26 cellular contexts compared by ENCODE assay signal in genomic region chr17:539766-540165, GRCh38.
"Had no signal": no experiment of that assay in that cellular context is flagged by ENCODE, and none has a peak within 500 bp of the region (broad histone marks: within the 10 kb centered on the region; RNA-seq: fewer than 3 reads in every experiment).

No MANE protein-coding gene starts in this region.

- ATAC-seq: activated T-cell treated with anti-CD3 and anti-CD28 coated beads, Interleukin-2, amount 50 U/mL, for 72 hours had no signal

- H3K4me1 ChIP-seq: Peyer's patch, SJCRH30 had no signal

- H3K36me3 ChIP-seq: SJCRH30 had no signal

- H3K27ac Mint-ChIP-seq: activated B cell treated with CpG ODN at 0.5 μM for 24 hours; activated CD4-positive, alpha-beta memory T cell treated with anti-CD3 and anti-CD28 coated beads for 36 hours; activated CD4-positive, alpha-beta T cell treated with anti-CD3 and anti-CD28 coated beads, Interleukin-2, amount 10 ng/mL, durations not matched to agents 7 days and 5 days; activated naive CD4-positive, alpha-beta T cell treated with anti-CD3 and anti-CD28 coated beads, Interleukin-2, amount 10 ng/mL, durations not matched to agents 7 days and 5 days; activated naive CD8-positive, alpha-beta T cell treated with anti-CD3 and anti-CD28 coated beads for 36 hours; activated T-cell treated with anti-CD3 and anti-CD28 coated beads, Interleukin-2, amount 50 U/mL, for 72 hours; activated T-helper 2 cell treated with anti-CD3 and anti-CD28 coated beads, Interferon-gamma antibody, Interleukin-2, Interleukin-4, amounts not matched to agents 10 μg/mL and 5 μg/mL and 100 μg/mL, durations not matched to agents 14 hours and 24 hours and 36 hours had no signal

- H3K4me2 ChIP-seq: SK-N-SH had no signal

- DNase-seq: activated B cell treated with CpG ODN at 0.5 μM for 24 hours; activated CD4-positive, alpha-beta memory T cell treated with anti-CD3 and anti-CD28 coated beads for 36 hours; activated CD4-positive, alpha-beta T cell treated with anti-CD3 and anti-CD28 coated beads, Interleukin-2, amount 10 ng/mL, durations not matched to agents 7 days and 5 days; activated CD8-positive, alpha-beta memory T cell treated with anti-CD3 and anti-CD28 coated beads, Interleukin-2, amount 50 U/mL, for 4 hours; activated gamma-delta T cell treated with Interleukin-2 at 50 U/mL for 16 hours; activated naive CD4-positive, alpha-beta T cell treated with anti-CD3 and anti-CD28 coated beads, Interleukin-2, amount 10 ng/mL, durations not matched to agents 7 days and 5 days; activated naive CD8-positive, alpha-beta T cell treated with anti-CD3 and anti-CD28 coated beads for 36 hours; activated T-cell treated with anti-CD3 and anti-CD28 coated beads, Interleukin-2, amount 50 U/mL, for 72 hours; brain microvascular endothelial cell; MM.1S; NCI-H1092 treated with DMSO at 0.1 percent for 48 hours; NCI-H1417 treated with DMSO at 0.1 percent for 48 hours; NCI-H1694; NCI-H2029; NCI-H345; NCI-H510A; NCI-H526 treated with DMSO at 0.1 percent for 48 hours; NK-92 treated with Interleukin-12 subunit alpha and Interleukin-12 subunit beta, amount 100 ng/mL, for 24 hours; Peyer's patch; Right ventricle myocardium superior; SJCRH30; SK-N-SH; SW 1271 had no signal

- H3K9me2 ChIP-seq: SK-N-SH had no signal

- H3K4me1 Mint-ChIP-seq: activated B cell treated with CpG ODN at 0.5 μM for 24 hours had no signal

- H3K9me3 Mint-ChIP-seq: activated B cell treated with CpG ODN at 0.5 μM for 24 hours; activated CD4-positive, alpha-beta memory T cell treated with anti-CD3 and anti-CD28 coated beads for 36 hours; activated CD4-positive, alpha-beta T cell treated with anti-CD3 and anti-CD28 coated beads, Interleukin-2, amount 10 ng/mL, durations not matched to agents 7 days and 5 days; activated naive CD4-positive, alpha-beta T cell treated with anti-CD3 and anti-CD28 coated beads, Interleukin-2, amount 10 ng/mL, durations not matched to agents 7 days and 5 days; activated naive CD8-positive, alpha-beta T cell treated with anti-CD3 and anti-CD28 coated beads for 36 hours; activated T-cell treated with anti-CD3 and anti-CD28 coated beads, Interleukin-2, amount 50 U/mL, for 72 hours; activated T-helper 2 cell treated with anti-CD3 and anti-CD28 coated beads, Interferon-gamma antibody, Interleukin-2, Interleukin-4, amounts not matched to agents 10 μg/mL and 5 μg/mL and 100 μg/mL, durations not matched to agents 14 hours and 24 hours and 36 hours had no signal

- H3K9me3 ChIP-seq: Peyer's patch, SJCRH30, SK-N-SH had no signal

- H3K27me3 ChIP-seq: brain microvascular endothelial cell, cardiac muscle cell, Peyer's patch, SJCRH30 had no signal

- H3K4me3 Mint-ChIP-seq: activated B cell treated with CpG ODN at 0.5 μM for 24 hours; activated CD4-positive, alpha-beta memory T cell treated with anti-CD3 and anti-CD28 coated beads for 36 hours; activated CD4-positive, alpha-beta T cell treated with anti-CD3 and anti-CD28 coated beads, Interleukin-2, amount 10 ng/mL, durations not matched to agents 7 days and 5 days; activated naive CD4-positive, alpha-beta T cell treated with anti-CD3 and anti-CD28 coated beads, Interleukin-2, amount 10 ng/mL, durations not matched to agents 7 days and 5 days; activated naive CD8-positive, alpha-beta T cell treated with anti-CD3 and anti-CD28 coated beads for 36 hours; activated T-cell treated with anti-CD3 and anti-CD28 coated beads, Interleukin-2, amount 50 U/mL, for 72 hours had no signal

- H3K27ac ChIP-seq: brain microvascular endothelial cell, cardiac muscle cell, Peyer's patch, RWPE1, SJCRH30 had no signal

- H3K4me3 ChIP-seq: cardiac muscle cell, Peyer's patch, SJCRH30 had no signal

- H3K27me3 Mint-ChIP-seq: activated B cell treated with CpG ODN at 0.5 μM for 24 hours; activated CD4-positive, alpha-beta memory T cell treated with anti-CD3 and anti-CD28 coated beads for 36 hours; activated CD4-positive, alpha-beta T cell treated with anti-CD3 and anti-CD28 coated beads, Interleukin-2, amount 10 ng/mL, durations not matched to agents 7 days and 5 days; activated naive CD4-positive, alpha-beta T cell treated with anti-CD3 and anti-CD28 coated beads, Interleukin-2, amount 10 ng/mL, durations not matched to agents 7 days and 5 days; activated naive CD8-positive, alpha-beta T cell treated with anti-CD3 and anti-CD28 coated beads for 36 hours had no signal

- H3K9ac ChIP-seq: SK-N-SH had no signal
